ENCODE assay signal across 15 cellular contexts in genomic region chr3:87206070-87206469, GRCh38. TPM values are rescaled to one million over a fixed set of nuclear protein-coding genes. Genes with fewer than 3 reads are reported as not detected.
A peak's percentile ranks its signal among the peaks of the same experiment; 100 is the strongest.
DNase-seq lines count a peak whose midpoint lies in the region; ATAC-seq, FAIRE-seq and TF ChIP-seq lines count a peak whose summit lies in the region.
"Had no signal": no experiment of that assay in that cellular context is flagged by ENCODE, and none has a peak within 500 bp of the region (broad histone marks: within the 10 kb centered on the region; RNA-seq: fewer than 3 reads in every experiment).

No MANE protein-coding gene starts in this region.

- POLR2A ChIA-PET in A549 (lab: Yijun Ruan, JAX) = interaction anchor here (1.6 kb wide), 1 partner anchor 21 kb away, joined by 4 read pairs; the partner anchor contains the start of gene CHMP2B

- peak; percentile 95 for ATAC-seq in A549
- peak; percentile 59 for ATAC-seq in activated T-helper 17 cell treated with anti-CD3 and anti-CD28 coated beads, Interleukin-2, amount 50 U/mL, for 72 hours (replicated peaks)
- ATAC-seq: GM12878 had no signal

- no peaks in the 10 kb centered on the region for H3K79me2 ChIP-seq in GM23248 (ENCODE audit: insufficient read depth)

- no peak overlapping the region for H3K4me3 Mint-ChIP-seq in activated T-helper 17 cell treated with anti-CD3 and anti-CD28 coated beads, Interleukin-2, amount 50 U/mL, for 72 hours
- H3K4me3 Mint-ChIP-seq: CD4-positive, CD25-positive, alpha-beta regulatory T cell; central memory CD8-positive, alpha-beta T cell had no signal

- no peaks in the 10 kb centered on the region for H3K27me3 ChIP-seq in GM23248 (replicated peaks; ENCODE audit: insufficient read depth)

- peak; percentile 98 for FAIRE-seq in A549 (lab: Jason Lieb, UNC)
- FAIRE-seq: GM12878 had no signal

- TF ChIP-seq CTCF in A549 (IDR thresholded peaks at IDR 0.05) = no peak

- no peaks in the 10 kb centered on the region for H3K9me3 ChIP-seq in A549
- no peaks in the 10 kb centered on the region for H3K9me3 ChIP-seq in GM23248 (ENCODE audit: low read depth)

- no peaks in the 10 kb centered on the region for H3K36me3 ChIP-seq in GM23248 (ENCODE audit: low read depth)
- H3K36me3 ChIP-seq: WERI-Rb-1 had no signal

- TF ChIP-seq EP300 in A549 (IDR thresholded peaks at IDR 0.05) = peak; percentile 89 to 90; a peak in 3 of 5 replicates

- no peak overlapping the region for H2AFZ ChIP-seq in GM23248

- peak overlapping the region; percentile 62 to 74; a peak in 5 of 6 replicates for H3K27ac ChIP-seq in A549
- peak overlapping the region; percentile 24; the same call in 1 of the 2 replicates for H3K27ac ChIP-seq in GM23248
- H3K27ac ChIP-seq: WERI-Rb-1 had no signal

- in situ Hi-C loops in GM23248 (cut with MboI) = no loop called here

- 0% methylated on average over 2 of the region's 2 CpGs for WGBS in A549 (ENCODE audit: missing lambda C conversion rate)
- WGBS in GM23248 (ENCODE audit: low coverage in 1 of 2, low lambda C conversion rate in 2 of 2, missing lambda C conversion rate in 2 of 2), 2 experiments = 0 to 4% methylated on average over 2 of the region's 2 CpGs

- H4K20me1 ChIP-seq in GM23248 (ENCODE audit: insufficient read depth) = no peaks in the 10 kb centered on the region

- H3K36me3 Mint-ChIP-seq in activated T-helper 17 cell treated with anti-CD3 and anti-CD28 coated beads, Interleukin-2, amount 50 U/mL, for 72 hours (ENCODE audit: low read depth) = no peaks in the 10 kb centered on the region
- H3K36me3 Mint-ChIP-seq: CD4-positive, CD25-positive, alpha-beta regulatory T cell had no signal

- peak overlapping the region; percentile 78 for H3K4me2 ChIP-seq in A549
- peak overlapping the region; percentile 55 for H3K4me2 ChIP-seq in GM23248 (ENCODE audit: unreplicated experiment)

- H3K27me3 Mint-ChIP-seq in activated T-helper 17 cell treated with anti-CD3 and anti-CD28 coated beads, Interleukin-2, amount 50 U/mL, for 72 hours = peaks cover 10% of the 10 kb centered on the region

- H3K9me3 Mint-ChIP-seq in activated T-helper 17 cell treated with anti-CD3 and anti-CD28 coated beads, Interleukin-2, amount 50 U/mL, for 72 hours = no peaks in the 10 kb centered on the region
- H3K9me3 Mint-ChIP-seq: central memory CD8-positive, alpha-beta T cell had no signal

- TF ChIP-seq RAD21 in A549 (conservative IDR thresholded peaks at IDR 0.05 in 1 of 2, IDR thresholded peaks at IDR 0.05 in 1 of 2) = peak; percentile 49 to 50; a peak in 3 of 5 replicates

- H3K4me1 ChIP-seq in A549 (peaks cover 58% of the 10 kb centered on the region), GM23248 (ENCODE audit: insufficient read depth) (peaks cover 21% of the 10 kb centered on the region)

- no peak overlapping the region for H3K27ac Mint-ChIP-seq in activated T-helper 17 cell treated with anti-CD3 and anti-CD28 coated beads, Interleukin-2, amount 50 U/mL, for 72 hours
- H3K27ac Mint-ChIP-seq: CD4-positive, CD25-positive, alpha-beta regulatory T cell had no signal

- H3K4me3 ChIP-seq in A549 (no peak overlapping the region), GM23248 (no peak overlapping the region)
- H3K4me3 ChIP-seq: GM12878 had no signal

- TF ChIP-seq POLR2A in A549 (IDR thresholded peaks at IDR 0.05; ENCODE audit: low read length) = no peak

- H3F3A ChIP-seq in GM23248 (ENCODE audit: insufficient read depth) = peaks cover 22% of the 10 kb centered on the region

- no peaks in the 10 kb centered on the region for H3K4me1 Mint-ChIP-seq in activated T-helper 17 cell treated with anti-CD3 and anti-CD28 coated beads, Interleukin-2, amount 50 U/mL, for 72 hours
- H3K4me1 Mint-ChIP-seq: CD4-positive, CD25-positive, alpha-beta regulatory T cell; central memory CD8-positive, alpha-beta T cell had no signal

- H3K9me2 ChIP-seq in GM23248 (ENCODE audit: insufficient read depth) = no peaks in the 10 kb centered on the region

- no peak overlapping the region for H3K9ac ChIP-seq in GM23248

- DNase-seq in A549 (ENCODE audit: low read depth in 1 of 2, low spot score in 1 of 2) = peak; percentile 87 to 94
- DNase-seq in GM23248 = peak; percentile 83
- peak; percentile 58 for DNase-seq in glomerular visceral epithelial cell (ENCODE audit: extremely low spot score)
- DNase-seq in NCI-H1436 treated with DMSO at 0.1 percent for 48 hours (lab: John Stamatoyannopoulos, UW) = no peak
- DNase-seq in stimulated activated CD4-positive, alpha-beta T cell treated with anti-CD3 and anti-CD28 coated beads, Interleukin-15, amount 100 ng/mL, for 24 hours = no peak
- no peak for DNase-seq in SHP77 (lab: John Stamatoyannopoulos, UW)
- DNase-seq in NCI-H2029 (lab: John Stamatoyannopoulos, UW) = no peak
- DNase-seq: activated T-cell treated with anti-CD3 and anti-CD28 coated beads, Interleukin-2, amount 50 U/mL, for 48 hours; CD4-positive, CD25-positive, alpha-beta regulatory T cell; head of caudate nucleus; NCI-H2029 treated with DMSO at 0.1 percent for 48 hours; WERI-Rb-1 had no signal

- CTCF ChIA-PET in A549 (lab: Yijun Ruan, JAX) = no interaction called here

TF ChIP-seq in A549, 52 proteins besides CTCF, POLR2A, EP300 and RAD21 (continues in another document):
- no peak for TF ChIP-seq RFX5 (IDR thresholded peaks at IDR 0.05)
- peak; percentile 94 for TF ChIP-seq HES2 (IDR thresholded peaks at IDR 0.05)
- TF ChIP-seq EHF (CRISPR knock-in tag; IDR thresholded peaks at IDR 0.05) = no peak
- no peak for TF ChIP-seq KDM1A (IDR thresholded peaks at IDR 0.05; ENCODE audit: low read depth)
- no peak for TF ChIP-seq POLR2AphosphoS2 (conservative IDR thresholded peaks at IDR 0.05; ENCODE audit: low read length)
- no peak for TF ChIP-seq PHF8 (IDR thresholded peaks at IDR 0.05; ENCODE audit: borderline replicate concordance, low read depth)
- no peak for TF ChIP-seq HDAC2 (IDR thresholded peaks at IDR 0.05)
- no peak for TF ChIP-seq MAFK (IDR thresholded peaks at IDR 0.05; ENCODE audit: partially characterized antibody)
- peak; percentile 92 for TF ChIP-seq HOXB5 (CRISPR knock-in tag; IDR thresholded peaks at IDR 0.05)
- TF ChIP-seq FOSL2 (IDR thresholded peaks at IDR 0.05) = peak; percentile 99
- peak; percentile 99 for TF ChIP-seq FOSL2 (CRISPR knock-in tag; IDR thresholded peaks at IDR 0.05)
- no peak for TF ChIP-seq MYC (IDR thresholded peaks at IDR 0.05; ENCODE audit: borderline replicate concordance, low read length)
- no peak for TF ChIP-seq KDM5A (IDR thresholded peaks at IDR 0.05)
- no peak for TF ChIP-seq TFCP2L1 (CRISPR knock-in tag; IDR thresholded peaks at IDR 0.05)
- no peak for TF ChIP-seq ZC3H11A (IDR thresholded peaks at IDR 0.05)
- no peak for TF ChIP-seq RNF2 (IDR thresholded peaks at IDR 0.05; ENCODE audit: borderline replicate concordance, low read depth)
- TF ChIP-seq CHD4 (IDR thresholded peaks at IDR 0.05; ENCODE audit: borderline replicate concordance) = no peak
- TF ChIP-seq BHLHE40 (IDR thresholded peaks at IDR 0.05; ENCODE audit: low read depth, low read length) = no peak
- no peak for TF ChIP-seq ZFP36 (IDR thresholded peaks at IDR 0.05; ENCODE audit: borderline replicate concordance, partially characterized antibody)
- no peak for TF ChIP-seq EHMT2 (IDR thresholded peaks at IDR 0.05; ENCODE audit: low read depth)
- TF ChIP-seq CHD2 (IDR thresholded peaks at IDR 0.05; ENCODE audit: low read length, partially characterized antibody) = no peak
- TF ChIP-seq PBX3 (IDR thresholded peaks at IDR 0.05) = peak; percentile 84
- TF ChIP-seq MAX (IDR thresholded peaks at IDR 0.05) = peak; percentile 84
- TF ChIP-seq FOXS1 (CRISPR knock-in tag; IDR thresholded peaks at IDR 0.05) = 0 out of 2 replicates have a peak, but pooled peaks have one; percentile 17
- no peak for TF ChIP-seq E2F6 (IDR thresholded peaks at IDR 0.05; ENCODE audit: borderline replicate concordance, low read depth)
- TF ChIP-seq NR3C1 (IDR thresholded peaks at IDR 0.05) = no peak
- peak; percentile 99 for TF ChIP-seq GATA3 (IDR thresholded peaks at IDR 0.05; ENCODE audit: borderline replicate concordance)
- no peak for TF ChIP-seq FOSB (CRISPR knock-in tag; IDR thresholded peaks at IDR 0.05)
- TF ChIP-seq JUN (IDR thresholded peaks at IDR 0.05) = peak; percentile 95 to 99

RNA-seq across cellular contexts. Expression of gene CHMP2B, which starts 21.0 kb away (rescaled TPM):
- 51.4 and 85.8 TPM in 2 replicates for polyA plus RNA-seq in A549 (2011; rRNA removed)
- polyA plus RNA-seq in A549 (2012; cell fraction: cytosol; rRNA removed) = 20.5 and 25.0 TPM in 2 replicates
- 15.2 and 17.6 TPM in 2 replicates for polyA plus RNA-seq in A549 (2012; cell fraction: nucleus; rRNA removed)
- 50.9 to 57.2 TPM (median 56.9 TPM) in 3 replicates for polyA plus RNA-seq in A549 (2017; fragmentation: RNase III; extraction: RNeasy Plus Mini Kit Qiagen cat#74134 plus additional on column Dnase treatment)
- 9.2 and 9.5 TPM in 2 replicates for polyA minus RNA-seq in A549 (2011; rRNA and poly(A)+ RNA removed)
- 53.1 and 59.3 TPM in 2 replicates for total RNA-seq in GM23248 (2014; rRNA removed; shearing (Covaris generic))
- polyA plus RNA-seq in GM23248 (2016; fragmentation: Nextera tagmentation; extraction: Ambion mirVana) = 124 and 137 TPM in 2 replicates
- total RNA-seq in activated T-helper 17 cell treated with anti-CD3 and anti-CD28 coated beads, Interleukin-2, amount 50 U/mL, for 72 hours = 10 to 100 TPM; 19.8 to 22.0 TPM

Comparison
In these comparisons a context has a peak if more than half of its experiments do, and no peak if none do; other contexts are left out.
1. DNase-seq: peak in A549 (2 of 2), GM23248 (single experiment) and glomerular visceral epithelial cell (single experiment); none in NCI-H1436 treated with DMSO at 0.1 percent for 48 hours (single experiment), stimulated activated CD4-positive, alpha-beta T cell treated with anti-CD3 and anti-CD28 coated beads, Interleukin-15, amount 100 ng/mL, for 24 hours (single experiment), SHP77 (0 of 2) and NCI-H2029 (single experiment).